Comparison of ENCODE assay signal across 1 cellular context in the genomic region with DNA sequence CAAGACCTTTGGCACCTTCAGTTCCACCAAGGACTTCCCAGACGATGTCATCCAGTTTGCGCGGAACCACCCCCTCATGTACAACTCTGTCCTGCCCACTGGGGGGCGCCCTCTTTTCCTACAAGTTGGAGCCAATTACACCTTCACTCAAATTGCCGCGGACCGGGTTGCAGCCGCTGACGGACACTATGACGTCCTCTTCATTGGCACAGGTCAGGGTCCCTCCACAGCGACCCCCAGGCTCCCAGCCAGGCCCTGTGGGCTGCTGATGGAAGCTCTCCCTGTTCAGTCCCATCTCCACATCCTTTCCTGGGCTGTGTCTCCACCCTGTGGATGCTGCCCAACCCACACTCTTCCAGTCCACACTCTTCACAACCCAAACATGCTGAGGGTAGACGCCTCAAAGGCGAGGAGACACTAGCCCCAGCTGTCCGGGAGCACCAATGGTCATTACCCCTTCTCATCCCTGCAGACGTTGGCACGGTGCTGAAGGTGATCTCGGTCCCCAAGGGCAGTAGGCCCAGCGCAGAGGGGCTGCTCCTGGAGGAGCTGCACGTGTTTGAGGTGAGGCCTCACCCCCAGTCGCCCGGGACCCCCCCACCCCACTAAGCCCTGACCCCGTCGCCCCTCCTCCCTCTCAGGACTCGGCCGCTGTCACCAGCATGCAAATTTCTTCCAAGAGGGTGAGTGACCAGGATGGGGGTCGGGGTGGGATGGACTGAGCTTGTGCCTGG.
TF ChIP-seq lines count a peak whose summit lies in the region.

No MANE protein-coding gene starts in this region.

TF ChIP-seq in K562, 482 proteins besides CTCF, POLR2A, EP300 and RAD21 (continues in another document):
- peak; percentile 50 for TF ChIP-seq L3MBTL2 (IDR thresholded peaks at IDR 0.05)
- TF ChIP-seq ZNF766 (CRISPR knock-in tag; conservative IDR thresholded peaks at IDR 0.05): no peak
- TF ChIP-seq KAT7 (CRISPR knock-in tag; IDR thresholded peaks at IDR 0.05; ENCODE audit: borderline replicate concordance): 0 out of 2 replicates have a peak, but pooled peaks have one; percentile 55
- TF ChIP-seq ZFX (CRISPR knock-in tag; IDR thresholded peaks at IDR 0.05): 0 out of 2 replicates have a peak, but pooled peaks have one; percentile 8
- TF ChIP-seq MYBL2 (IDR thresholded peaks at IDR 0.05; ENCODE audit: low read depth): no peak
- no peak for TF ChIP-seq MYBL2 (CRISPR knock-in tag; IDR thresholded peaks at IDR 0.05; ENCODE audit: borderline replicate concordance)
- TF ChIP-seq, protein P1, sequence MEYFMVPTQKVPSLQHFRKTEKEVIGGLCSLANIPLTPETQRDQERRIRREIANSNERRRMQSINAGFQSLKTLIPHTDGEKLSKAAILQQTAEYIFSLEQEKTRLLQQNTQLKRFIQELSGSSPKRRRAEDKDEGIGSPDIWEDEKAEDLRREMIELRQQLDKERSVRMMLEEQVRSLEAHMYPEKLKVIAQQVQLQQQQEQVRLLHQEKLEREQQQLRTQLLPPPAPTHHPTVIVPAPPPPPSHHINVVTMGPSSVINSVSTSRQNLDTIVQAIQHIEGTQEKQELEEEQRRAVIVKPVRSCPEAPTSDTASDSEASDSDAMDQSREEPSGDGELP (CRISPR knock-in tag; IDR thresholded peaks at IDR 0.05; ENCODE audit: borderline replicate concordance): peak; percentile 42; the same call in 1 of the 2 replicates
- peak; percentile 41; the same call in 1 of the 2 replicates for TF ChIP-seq BCOR (IDR thresholded peaks at IDR 0.05)
- TF ChIP-seq C11orf30 (IDR thresholded peaks at IDR 0.05; ENCODE audit: low read depth): no peak
- TF ChIP-seq HMGN3 (IDR thresholded peaks at IDR 0.05; ENCODE audit: borderline replicate concordance, extremely low read depth, insufficient read length, low read depth, low read length): no peak
- TF ChIP-seq FOSL1 (tag; conservative IDR thresholded peaks at IDR 0.05): no peak
- TF ChIP-seq, protein P2, sequence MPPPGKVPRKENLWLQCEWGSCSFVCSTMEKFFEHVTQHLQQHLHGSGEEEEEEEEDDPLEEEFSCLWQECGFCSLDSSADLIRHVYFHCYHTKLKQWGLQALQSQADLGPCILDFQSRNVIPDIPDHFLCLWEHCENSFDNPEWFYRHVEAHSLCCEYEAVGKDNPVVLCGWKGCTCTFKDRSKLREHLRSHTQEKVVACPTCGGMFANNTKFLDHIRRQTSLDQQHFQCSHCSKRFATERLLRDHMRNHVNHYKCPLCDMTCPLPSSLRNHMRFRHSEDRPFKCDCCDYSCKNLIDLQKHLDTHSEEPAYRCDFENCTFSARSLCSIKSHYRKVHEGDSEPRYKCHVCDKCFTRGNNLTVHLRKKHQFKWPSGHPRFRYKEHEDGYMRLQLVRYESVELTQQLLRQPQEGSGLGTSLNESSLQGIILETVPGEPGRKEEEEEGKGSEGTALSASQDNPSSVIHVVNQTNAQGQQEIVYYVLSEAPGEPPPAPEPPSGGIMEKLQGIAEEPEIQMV (tag; conservative IDR thresholded peaks at IDR 0.05; ENCODE audit: low read depth): peak; percentile 70
- peak; percentile 56; the same call in 1 of the 2 replicates for TF ChIP-seq CTBP1 (IDR thresholded peaks at IDR 0.05; ENCODE audit: borderline replicate concordance)
- 0 out of 2 replicates have a peak, but pooled peaks have one; percentile 57 for TF ChIP-seq NBN (IDR thresholded peaks at IDR 0.05; ENCODE audit: low read depth)
- no peak for TF ChIP-seq ZNF184 (CRISPR knock-in tag; IDR thresholded peaks at IDR 0.05)
- peak; percentile 78 for TF ChIP-seq XRCC5 (IDR thresholded peaks at IDR 0.05; ENCODE audit: low read depth, low read length)
- TF ChIP-seq, protein P3, sequence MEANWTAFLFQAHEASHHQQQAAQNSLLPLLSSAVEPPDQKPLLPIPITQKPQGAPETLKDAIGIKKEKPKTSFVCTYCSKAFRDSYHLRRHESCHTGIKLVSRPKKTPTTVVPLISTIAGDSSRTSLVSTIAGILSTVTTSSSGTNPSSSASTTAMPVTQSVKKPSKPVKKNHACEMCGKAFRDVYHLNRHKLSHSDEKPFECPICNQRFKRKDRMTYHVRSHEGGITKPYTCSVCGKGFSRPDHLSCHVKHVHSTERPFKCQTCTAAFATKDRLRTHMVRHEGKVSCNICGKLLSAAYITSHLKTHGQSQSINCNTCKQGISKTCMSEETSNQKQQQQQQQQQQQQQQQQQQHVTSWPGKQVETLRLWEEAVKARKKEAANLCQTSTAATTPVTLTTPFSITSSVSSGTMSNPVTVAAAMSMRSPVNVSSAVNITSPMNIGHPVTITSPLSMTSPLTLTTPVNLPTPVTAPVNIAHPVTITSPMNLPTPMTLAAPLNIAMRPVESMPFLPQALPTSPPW (CRISPR knock-in tag; IDR thresholded peaks at IDR 0.05): 0 out of 2 replicates have a peak, but pooled peaks have one; percentile 14
- no peak for TF ChIP-seq ZNF3 (CRISPR knock-in tag; IDR thresholded peaks at IDR 0.05)
- no peak for TF ChIP-seq IFI16 (CRISPR knock-in tag; IDR thresholded peaks at IDR 0.05)
- TF ChIP-seq, protein P4, sequence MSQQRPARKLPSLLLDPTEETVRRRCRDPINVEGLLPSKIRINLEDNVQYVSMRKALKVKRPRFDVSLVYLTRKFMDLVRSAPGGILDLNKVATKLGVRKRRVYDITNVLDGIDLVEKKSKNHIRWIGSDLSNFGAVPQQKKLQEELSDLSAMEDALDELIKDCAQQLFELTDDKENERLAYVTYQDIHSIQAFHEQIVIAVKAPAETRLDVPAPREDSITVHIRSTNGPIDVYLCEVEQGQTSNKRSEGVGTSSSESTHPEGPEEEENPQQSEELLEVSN (IDR thresholded peaks at IDR 0.05; ENCODE audit: borderline replicate concordance in 1 of 2, extremely low read depth in 1 of 2, insufficient read depth in 1 of 2, insufficient read length in 1 of 2, low read depth in 1 of 2, low read length in 1 of 2, poor library complexity in 1 of 2, severe bottlenecking in 1 of 2): no peak
- TF ChIP-seq, protein P5, sequence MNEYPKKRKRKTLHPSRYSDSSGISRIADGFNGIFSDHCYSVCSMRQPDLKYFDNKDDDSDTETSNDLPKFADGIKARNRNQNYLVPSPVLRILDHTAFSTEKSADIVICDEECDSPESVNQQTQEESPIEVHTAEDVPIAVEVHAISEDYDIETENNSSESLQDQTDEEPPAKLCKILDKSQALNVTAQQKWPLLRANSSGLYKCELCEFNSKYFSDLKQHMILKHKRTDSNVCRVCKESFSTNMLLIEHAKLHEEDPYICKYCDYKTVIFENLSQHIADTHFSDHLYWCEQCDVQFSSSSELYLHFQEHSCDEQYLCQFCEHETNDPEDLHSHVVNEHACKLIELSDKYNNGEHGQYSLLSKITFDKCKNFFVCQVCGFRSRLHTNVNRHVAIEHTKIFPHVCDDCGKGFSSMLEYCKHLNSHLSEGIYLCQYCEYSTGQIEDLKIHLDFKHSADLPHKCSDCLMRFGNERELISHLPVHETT (CRISPR knock-in tag; conservative IDR thresholded peaks at IDR 0.05 in 1 of 2, IDR thresholded peaks at IDR 0.05 in 1 of 2): no peak
- no peak for TF ChIP-seq NCOA4 (IDR thresholded peaks at IDR 0.05; ENCODE audit: partially characterized antibody)
- peak; percentile 37; the same call in 1 of the 2 replicates for TF ChIP-seq ZEB2 (IDR thresholded peaks at IDR 0.05)
- no peak for TF ChIP-seq RFX7 (CRISPR knock-in tag; IDR thresholded peaks at IDR 0.05)
- no peak for TF ChIP-seq NELFE (IDR thresholded peaks at IDR 0.05; ENCODE audit: insufficient read depth, insufficient read length)
- TF ChIP-seq, protein P6, sequence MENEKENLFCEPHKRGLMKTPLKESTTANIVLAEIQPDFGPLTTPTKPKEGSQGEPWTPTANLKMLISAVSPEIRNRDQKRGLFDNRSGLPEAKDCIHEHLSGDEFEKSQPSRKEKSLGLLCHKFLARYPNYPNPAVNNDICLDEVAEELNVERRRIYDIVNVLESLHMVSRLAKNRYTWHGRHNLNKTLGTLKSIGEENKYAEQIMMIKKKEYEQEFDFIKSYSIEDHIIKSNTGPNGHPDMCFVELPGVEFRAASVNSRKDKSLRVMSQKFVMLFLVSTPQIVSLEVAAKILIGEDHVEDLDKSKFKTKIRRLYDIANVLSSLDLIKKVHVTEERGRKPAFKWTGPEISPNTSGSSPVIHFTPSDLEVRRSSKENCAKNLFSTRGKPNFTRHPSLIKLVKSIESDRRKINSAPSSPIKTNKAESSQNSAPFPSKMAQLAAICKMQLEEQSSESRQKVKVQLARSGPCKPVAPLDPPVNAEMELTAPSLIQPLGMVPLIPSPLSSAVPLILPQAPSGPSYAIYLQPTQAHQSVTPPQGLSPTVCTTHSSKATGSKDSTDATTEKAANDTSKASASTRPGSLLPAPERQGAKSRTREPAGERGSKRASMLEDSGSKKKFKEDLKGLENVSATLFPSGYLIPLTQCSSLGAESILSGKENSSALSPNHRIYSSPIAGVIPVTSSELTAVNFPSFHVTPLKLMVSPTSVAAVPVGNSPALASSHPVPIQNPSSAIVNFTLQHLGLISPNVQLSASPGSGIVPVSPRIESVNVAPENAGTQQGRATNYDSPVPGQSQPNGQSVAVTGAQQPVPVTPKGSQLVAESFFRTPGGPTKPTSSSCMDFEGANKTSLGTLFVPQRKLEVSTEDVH (IDR thresholded peaks at IDR 0.05; ENCODE audit: low read depth, partially characterized antibody): no peak
- TF ChIP-seq, protein P7, sequence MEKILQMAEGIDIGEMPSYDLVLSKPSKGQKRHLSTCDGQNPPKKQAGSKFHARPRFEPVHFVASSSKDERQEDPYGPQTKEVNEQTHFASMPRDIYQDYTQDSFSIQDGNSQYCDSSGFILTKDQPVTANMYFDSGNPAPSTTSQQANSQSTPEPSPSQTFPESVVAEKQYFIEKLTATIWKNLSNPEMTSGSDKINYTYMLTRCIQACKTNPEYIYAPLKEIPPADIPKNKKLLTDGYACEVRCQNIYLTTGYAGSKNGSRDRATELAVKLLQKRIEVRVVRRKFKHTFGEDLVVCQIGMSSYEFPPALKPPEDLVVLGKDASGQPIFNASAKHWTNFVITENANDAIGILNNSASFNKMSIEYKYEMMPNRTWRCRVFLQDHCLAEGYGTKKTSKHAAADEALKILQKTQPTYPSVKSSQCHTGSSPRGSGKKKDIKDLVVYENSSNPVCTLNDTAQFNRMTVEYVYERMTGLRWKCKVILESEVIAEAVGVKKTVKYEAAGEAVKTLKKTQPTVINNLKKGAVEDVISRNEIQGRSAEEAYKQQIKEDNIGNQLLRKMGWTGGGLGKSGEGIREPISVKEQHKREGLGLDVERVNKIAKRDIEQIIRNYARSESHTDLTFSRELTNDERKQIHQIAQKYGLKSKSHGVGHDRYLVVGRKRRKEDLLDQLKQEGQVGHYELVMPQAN (IDR thresholded peaks at IDR 0.05; ENCODE audit: borderline replicate concordance): no peak
- peak; percentile 52 for TF ChIP-seq SMC3 (conservative IDR thresholded peaks at IDR 0.05; ENCODE audit: insufficient read depth, low read depth, low read length)
- no peak for TF ChIP-seq GATAD2B (IDR thresholded peaks at IDR 0.05; ENCODE audit: borderline replicate concordance)
- TF ChIP-seq FOXK2 (conservative IDR thresholded peaks at IDR 0.05 in 1 of 2, IDR thresholded peaks at IDR 0.05 in 1 of 2; ENCODE audit: low read depth in 2 of 2): no peak
- TF ChIP-seq SIRT6 (IDR thresholded peaks at IDR 0.05; ENCODE audit: low read depth, low read length): no peak
- TF ChIP-seq, protein P8, sequence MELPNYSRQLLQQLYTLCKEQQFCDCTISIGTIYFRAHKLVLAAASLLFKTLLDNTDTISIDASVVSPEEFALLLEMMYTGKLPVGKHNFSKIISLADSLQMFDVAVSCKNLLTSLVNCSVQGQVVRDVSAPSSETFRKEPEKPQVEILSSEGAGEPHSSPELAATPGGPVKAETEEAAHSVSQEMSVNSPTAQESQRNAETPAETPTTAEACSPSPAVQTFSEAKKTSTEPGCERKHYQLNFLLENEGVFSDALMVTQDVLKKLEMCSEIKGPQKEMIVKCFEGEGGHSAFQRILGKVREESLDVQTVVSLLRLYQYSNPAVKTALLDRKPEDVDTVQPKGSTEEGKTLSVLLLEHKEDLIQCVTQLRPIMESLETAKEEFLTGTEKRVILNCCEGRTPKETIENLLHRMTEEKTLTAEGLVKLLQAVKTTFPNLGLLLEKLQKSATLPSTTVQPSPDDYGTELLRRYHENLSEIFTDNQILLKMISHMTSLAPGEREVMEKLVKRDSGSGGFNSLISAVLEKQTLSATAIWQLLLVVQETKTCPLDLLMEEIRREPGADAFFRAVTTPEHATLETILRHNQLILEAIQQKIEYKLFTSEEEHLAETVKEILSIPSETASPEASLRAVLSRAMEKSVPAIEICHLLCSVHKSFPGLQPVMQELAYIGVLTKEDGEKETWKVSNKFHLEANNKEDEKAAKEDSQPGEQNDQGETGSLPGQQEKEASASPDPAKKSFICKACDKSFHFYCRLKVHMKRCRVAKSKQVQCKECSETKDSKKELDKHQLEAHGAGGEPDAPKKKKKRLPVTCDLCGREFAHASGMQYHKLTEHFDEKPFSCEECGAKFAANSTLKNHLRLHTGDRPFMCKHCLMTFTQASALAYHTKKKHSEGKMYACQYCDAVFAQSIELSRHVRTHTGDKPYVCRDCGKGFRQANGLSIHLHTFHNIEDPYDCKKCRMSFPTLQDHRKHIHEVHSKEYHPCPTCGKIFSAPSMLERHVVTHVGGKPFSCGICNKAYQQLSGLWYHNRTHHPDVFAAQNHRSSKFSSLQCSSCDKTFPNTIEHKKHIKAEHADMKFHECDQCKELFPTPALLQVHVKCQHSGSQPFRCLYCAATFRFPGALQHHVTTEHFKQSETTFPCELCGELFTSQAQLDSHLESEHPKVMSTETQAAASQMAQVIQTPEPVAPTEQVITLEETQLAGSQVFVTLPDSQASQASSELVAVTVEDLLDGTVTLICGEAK (IDR thresholded peaks at IDR 0.05): no peak
- TF ChIP-seq, protein P8 (CRISPR knock-in tag; IDR thresholded peaks at IDR 0.05): no peak
- TF ChIP-seq ATF7 (IDR thresholded peaks at IDR 0.05): peak; percentile 74
- TF ChIP-seq FOXM1 (IDR thresholded peaks at IDR 0.05; ENCODE audit: low read depth): no peak
- TF ChIP-seq FOXM1 (CRISPR knock-in tag; IDR thresholded peaks at IDR 0.05; ENCODE audit: low read depth): no peak
- TF ChIP-seq HDAC2 (IDR thresholded peaks at IDR 0.05): 0 out of 2 replicates have a peak, but pooled peaks have one; percentile 23
